In the genomic region with DNA sequence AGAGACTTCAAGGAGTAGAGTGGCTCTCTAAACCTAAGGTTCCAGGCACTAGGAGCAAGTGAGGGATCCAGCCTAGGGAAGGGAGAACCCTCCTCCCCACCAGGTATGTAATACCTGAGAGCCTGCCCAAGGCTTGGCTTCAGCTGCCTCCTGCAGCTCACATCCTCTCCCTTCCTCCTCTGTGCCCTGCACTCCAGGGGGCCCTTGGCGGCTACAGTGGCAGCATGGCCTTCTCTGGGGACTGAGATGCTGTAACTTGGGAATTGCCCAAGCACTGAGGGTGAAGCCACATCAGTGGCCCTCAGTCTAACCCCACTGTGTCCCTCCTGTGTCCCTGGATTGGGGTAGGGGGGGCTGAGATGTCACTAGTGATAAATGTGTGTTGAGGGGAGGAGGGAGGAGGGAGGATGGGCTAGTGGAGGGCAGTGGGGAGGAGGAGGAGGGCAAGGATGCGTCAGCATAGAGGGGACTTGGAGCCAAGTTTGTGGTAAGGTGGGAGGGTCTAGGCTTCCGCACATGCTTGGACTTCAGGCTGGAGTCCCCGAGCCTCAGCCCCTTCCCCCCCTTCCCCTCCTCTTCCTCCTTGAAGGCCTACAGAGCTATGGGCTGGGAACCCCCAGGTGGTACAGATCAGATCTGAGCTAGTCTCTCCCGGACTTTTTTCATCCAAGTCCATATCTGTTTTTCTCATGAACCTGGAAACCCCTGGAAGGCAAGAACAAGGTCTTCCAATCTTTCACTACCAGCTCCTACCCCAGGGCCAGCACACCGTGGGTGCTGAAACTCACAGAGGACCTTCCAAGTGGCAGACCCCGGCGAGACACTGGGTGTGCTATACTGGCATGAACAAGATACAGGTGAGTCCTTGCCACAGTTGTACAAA, we compare ENCODE assay signal across 28 cellular contexts. TPM values are rescaled to one million over a fixed set of nuclear protein-coding genes. Genes with fewer than 3 reads are reported as not detected.
DNase-seq lines count a peak whose midpoint lies in the region; ATAC-seq and TF ChIP-seq lines count a peak whose summit lies in the region.
"Had no signal": no experiment of that assay in that cellular context is flagged by ENCODE, and none has a peak within 500 bp of the region (broad histone marks: within the 10 kb centered on the region; RNA-seq: fewer than 3 reads in every experiment).

No MANE protein-coding gene starts in this region.

- CTCF ChIA-PET in HEK293 (lab: Yijun Ruan, JAX) = no interaction called here

- H3K27ac Mint-ChIP-seq in stimulated activated naive B cell treated with anti-CD40 and anti-IgM and Interleukin-4, amounts not matched to agents 10 μg/mL and 1 μg/mL and 100 μg/mL, for 72 hours = peak overlapping the region; percentile 17
- H3K27ac Mint-ChIP-seq: activated T-cell treated with anti-CD3 and anti-CD28 coated beads, Interleukin-2, amount 50 U/mL, for 24 hours; effector memory CD8-positive, alpha-beta T cell; immature natural killer cell; neural progenitor cell had no signal

- POLR2A ChIA-PET in HEK293 (lab: Yijun Ruan, JAX) = interaction anchor here (0.6 kb wide), 1 partner anchor 19 kb away, joined by 3 read pairs; no protein-coding TSS in a partner anchor

- no peaks in the 10 kb centered on the region for H3K9me3 Mint-ChIP-seq in stimulated activated naive B cell treated with anti-CD40 and anti-IgM and Interleukin-4, amounts not matched to agents 10 μg/mL and 1 μg/mL and 100 μg/mL, for 72 hours
- H3K9me3 Mint-ChIP-seq: activated T-cell treated with anti-CD3 and anti-CD28 coated beads, Interleukin-2, amount 50 U/mL, for 24 hours; effector memory CD8-positive, alpha-beta T cell; immature natural killer cell; neural progenitor cell had no signal

- no peak for TF ChIP-seq POLR2A in esophagus muscularis mucosa (IDR thresholded peaks at IDR 0.05; ENCODE audit: low read depth)

- TF ChIP-seq EP300 in esophagus muscularis mucosa (IDR thresholded peaks at IDR 0.05) = no peak

- peaks cover 24 to 33% of the 10 kb centered on the region in 2 donors for H3K36me3 Mint-ChIP-seq in stimulated activated naive B cell treated with anti-CD40 and anti-IgM and Interleukin-4, amounts not matched to agents 10 μg/mL and 1 μg/mL and 100 μg/mL, for 72 hours
- H3K36me3 Mint-ChIP-seq: immature natural killer cell, neural progenitor cell had no signal

- DNase-seq in RPMI7951 (ENCODE audit: low read depth) (peak; percentile 25), esophagus muscularis mucosa (ENCODE audit: extremely low spot score) (peak; percentile 68), AG20443 (ENCODE audit: low spot score) (no peak)
- no peak for DNase-seq in stimulated activated naive B cell treated with anti-CD40 and anti-IgM and Interleukin-4, amounts not matched to agents 10 μg/mL and 1 μg/mL and 100 μg/mL, for 72 hours
- DNase-seq: activated CD4-positive, CD25-positive, alpha-beta regulatory T cell treated with anti-CD3 and anti-CD28 coated beads, Interleukin-2, amount 50 U/mL, for 72 hours; activated naive CD4-positive, alpha-beta T cell treated with anti-CD3 and anti-CD28 coated beads, Interleukin-2, amount 50 U/mL, for 16 hours; activated T-cell treated with anti-CD3 and anti-CD28 coated beads, Interleukin-2, amount 50 U/mL, for 24 hours; AML-193; COR-L47; DND-41; effector memory CD8-positive, alpha-beta T cell; heart left ventricle; immature natural killer cell; Karpas-422; NCI-H1048; NCI-H1930; stimulated activated naive CD8-positive, alpha-beta T cell treated with anti-CD3 and anti-CD28 coated beads, Interleukin-15, Interleukin-2, amounts not matched to agents 100 U/mL and 50 U/mL, for 24 hours; T1000; tibial artery had no signal

- TF ChIP-seq CTCF in HEK293 (tag by site-specific recombination; IDR thresholded peaks at IDR 0.05) (no peak), esophagus muscularis mucosa (IDR thresholded peaks at IDR 0.05) (no peak)

- H3K4me3 Mint-ChIP-seq in stimulated activated naive B cell treated with anti-CD40 and anti-IgM and Interleukin-4, amounts not matched to agents 10 μg/mL and 1 μg/mL and 100 μg/mL, for 72 hours = no peak overlapping the region
- H3K4me3 Mint-ChIP-seq: activated T-cell treated with anti-CD3 and anti-CD28 coated beads, Interleukin-2, amount 50 U/mL, for 24 hours; effector memory CD8-positive, alpha-beta T cell; immature natural killer cell; neural progenitor cell had no signal

- H3K4me1 ChIP-seq in HEK293 (ENCODE audit: control insufficient read depth, insufficient read depth, low read length) (no peaks in the 10 kb centered on the region), esophagus muscularis mucosa (no peaks in the 10 kb centered on the region)
- H3K4me1 ChIP-seq: ascending aorta, prostate gland, tibial artery had no signal

- H3K36me3 ChIP-seq in HEK293 (ENCODE audit: control insufficient read depth in 2 of 2, insufficient read depth in 1 of 2, low read length in 2 of 2) (peaks cover 0 to 2% of the 10 kb centered on the region in 2 experiments; a peak in 2 of 3 replicates), esophagus muscularis mucosa (peaks cover 0 to 5% (median 3%) of the 10 kb centered on the region in 4 donors)
- H3K36me3 ChIP-seq: neural progenitor cell, prostate gland had no signal

- no peak for ATAC-seq in stimulated activated naive B cell treated with anti-CD40 and anti-IgM and Interleukin-4, amounts not matched to agents 10 μg/mL and 1 μg/mL and 100 μg/mL, for 72 hours (replicated peaks)
- ATAC-seq in GM21529 (IDR thresholded peaks at IDR 0.05; ENCODE audit: unreplicated experiment) (no peak), GM21786 (IDR thresholded peaks at IDR 0.05; ENCODE audit: unreplicated experiment) (no peak)
- ATAC-seq: effector memory CD8-positive, alpha-beta T cell; heart left ventricle; stimulated activated naive CD8-positive, alpha-beta T cell treated with anti-CD3 and anti-CD28 coated beads, Interleukin-15, Interleukin-2, amounts not matched to agents 100 U/mL and 50 U/mL, for 24 hours had no signal

- no peaks in the 10 kb centered on the region for H3K27me3 Mint-ChIP-seq in stimulated activated naive B cell treated with anti-CD40 and anti-IgM and Interleukin-4, amounts not matched to agents 10 μg/mL and 1 μg/mL and 100 μg/mL, for 72 hours
- H3K27me3 Mint-ChIP-seq: activated T-cell treated with anti-CD3 and anti-CD28 coated beads, Interleukin-2, amount 50 U/mL, for 24 hours; effector memory CD8-positive, alpha-beta T cell had no signal

- no peaks in the 10 kb centered on the region for H3K9me3 ChIP-seq in HEK293 (ENCODE audit: control insufficient read depth, insufficient read depth, low read depth, low read length)
- H3K9me3 ChIP-seq in esophagus muscularis mucosa = no peaks in the 10 kb centered on the region
- H3K9me3 ChIP-seq: ascending aorta, heart left ventricle, prostate gland, tibial artery had no signal

- intact Hi-C loops in esophagus muscularis mucosa (cut with DNase I) = no loop called here

- 59% methylated on average over 8 of the region's 8 CpGs for WGBS in esophagus muscularis mucosa

- H3K27ac ChIP-seq in HEK293 (ENCODE audit: extremely low read depth, low read depth, low read length) (no peak overlapping the region), esophagus muscularis mucosa (replicated peaks in 1 of 4) (no peak overlapping the region)
- H3K27ac ChIP-seq: ascending aorta, heart left ventricle, neural progenitor cell, prostate gland, tibial artery had no signal

- H3K4me1 Mint-ChIP-seq in stimulated activated naive B cell treated with anti-CD40 and anti-IgM and Interleukin-4, amounts not matched to agents 10 μg/mL and 1 μg/mL and 100 μg/mL, for 72 hours = no peaks in the 10 kb centered on the region
- H3K4me1 Mint-ChIP-seq: immature natural killer cell had no signal

- no peak overlapping the region for H3K4me3 ChIP-seq in HEK293 (ENCODE audit: low read depth, low read length)
- no peak overlapping the region for H3K4me3 ChIP-seq in esophagus muscularis mucosa
- H3K4me3 ChIP-seq: ascending aorta, heart left ventricle, neural progenitor cell, prostate gland, tibial artery had no signal

- peaks cover 0 to 13% (median 0%) of the 10 kb centered on the region in 4 donors for H3K27me3 ChIP-seq in esophagus muscularis mucosa
- H3K27me3 ChIP-seq: ascending aorta, neural progenitor cell had no signal

TF ChIP-seq in HEK293, 187 proteins besides CTCF, POLR2A, EP300 and RAD21:
- TF ChIP-seq ZBTB8A (tag by site-specific recombination; IDR thresholded peaks at IDR 0.05) (no peak), ZIC2 (tag by site-specific recombination; IDR thresholded peaks at IDR 0.05) (peak; percentile 44), ZNF112 (tag by site-specific recombination; IDR thresholded peaks at IDR 0.05) (no peak), GLIS1 (tag by site-specific recombination; IDR thresholded peaks at IDR 0.05) (peak; percentile 81)
- TF ChIP-seq, protein P1, sequence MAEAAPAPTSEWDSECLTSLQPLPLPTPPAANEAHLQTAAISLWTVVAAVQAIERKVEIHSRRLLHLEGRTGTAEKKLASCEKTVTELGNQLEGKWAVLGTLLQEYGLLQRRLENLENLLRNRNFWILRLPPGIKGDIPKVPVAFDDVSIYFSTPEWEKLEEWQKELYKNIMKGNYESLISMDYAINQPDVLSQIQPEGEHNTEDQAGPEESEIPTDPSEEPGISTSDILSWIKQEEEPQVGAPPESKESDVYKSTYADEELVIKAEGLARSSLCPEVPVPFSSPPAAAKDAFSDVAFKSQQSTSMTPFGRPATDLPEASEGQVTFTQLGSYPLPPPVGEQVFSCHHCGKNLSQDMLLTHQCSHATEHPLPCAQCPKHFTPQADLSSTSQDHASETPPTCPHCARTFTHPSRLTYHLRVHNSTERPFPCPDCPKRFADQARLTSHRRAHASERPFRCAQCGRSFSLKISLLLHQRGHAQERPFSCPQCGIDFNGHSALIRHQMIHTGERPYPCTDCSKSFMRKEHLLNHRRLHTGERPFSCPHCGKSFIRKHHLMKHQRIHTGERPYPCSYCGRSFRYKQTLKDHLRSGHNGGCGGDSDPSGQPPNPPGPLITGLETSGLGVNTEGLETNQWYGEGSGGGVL (tag by site-specific recombination; IDR thresholded peaks at IDR 0.05) = 0 out of 2 replicates have a peak, but pooled peaks have one; percentile 19

RNA-seq across cellular contexts. Expression of a gene that starts 17.5 kb away (rescaled TPM):
- 0.12 and 0.68 TPM in 2 replicates for total RNA-seq in RPMI7951 (2014; rRNA removed; shearing (Covaris generic))
- total RNA-seq in esophagus muscularis mucosa = 1 to 10 TPM; 1.2 to 2.5 (median 1.7) TPM

RNA-seq across cellular contexts. Expression of a gene that starts 41.6 kb away (rescaled TPM):
- total RNA-seq in RPMI7951 (2014; rRNA removed; shearing (Covaris generic)) = 51.7 and 61.9 TPM in 2 replicates
- total RNA-seq in esophagus muscularis mucosa = 10 to 100 TPM; 37.4 to 49.8 (median 48.9) TPM

RNA-seq across cellular contexts. Expression of a gene that starts 51.9 kb away (rescaled TPM):
- total RNA-seq in RPMI7951 (2014; rRNA removed; shearing (Covaris generic)) = not detected in 2 replicates
- total RNA-seq in esophagus muscularis mucosa = not detected
- total RNA-seq: ascending aorta, heart left ventricle, liver, NCI-H460, skeletal muscle tissue had no signal

Comparison
In these comparisons a context has a peak if more than half of its experiments do, and no peak if none do; other contexts are left out.
1. DNase-seq: peak in RPMI7951 (single experiment) and esophagus muscularis mucosa (single experiment); none in stimulated activated naive B cell treated with anti-CD40 and anti-IgM and Interleukin-4, amounts not matched to agents 10 μg/mL and 1 μg/mL and 100 μg/mL, for 72 hours (single experiment) and AG20443 (single experiment).